9 cellular contexts compared by ENCODE assay signal in the genomic region with DNA sequence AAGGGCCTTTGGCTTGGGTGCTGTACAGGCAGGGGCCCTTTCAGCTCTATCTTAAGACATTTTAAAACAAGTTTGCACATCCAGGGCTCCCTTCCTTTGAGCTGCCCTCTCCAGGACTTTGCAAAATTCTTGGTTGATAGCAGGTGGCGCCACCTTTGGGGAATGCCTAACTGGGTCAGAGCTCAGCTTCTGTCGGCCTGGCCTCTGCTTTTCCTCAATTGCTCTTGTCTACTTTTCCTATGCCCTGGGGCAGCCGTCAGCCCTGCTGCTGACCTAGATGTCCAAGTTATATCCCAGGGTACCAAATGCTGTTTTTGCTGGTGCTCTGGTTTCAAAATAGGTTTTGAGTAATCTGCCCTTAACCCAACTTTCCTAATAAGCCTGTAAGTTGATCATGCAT.
DNase-seq lines count a peak whose midpoint lies in the region; ATAC-seq, FAIRE-seq and TF ChIP-seq lines count a peak whose summit lies in the region.
"Had no signal": no experiment of that assay in that cellular context is flagged by ENCODE, and none has a peak within 500 bp of the region (broad histone marks: within the 10 kb centered on the region; RNA-seq: fewer than 3 reads in every experiment).

No MANE protein-coding gene starts in this region.

- H3K4me3 ChIP-seq in H7 (ENCODE audit: insufficient read depth, low read depth, low read length) (no peak overlapping the region), left lung (no peak overlapping the region), kidney (ENCODE audit: low read length in 2 of 2) (no peak overlapping the region), SJCRH30 (no peak overlapping the region)
- H3K4me3 ChIP-seq: dorsolateral prefrontal cortex had no signal

- peak overlapping the region in 1 of 2 donors; percentile 45 for H3K27ac ChIP-seq in left lung
- no peak overlapping the region for H3K27ac ChIP-seq in kidney (ENCODE audit: low read depth in 2 of 2, low read length in 2 of 2)
- no peak overlapping the region for H3K27ac ChIP-seq in SJCRH30
- H3K27ac ChIP-seq: dorsolateral prefrontal cortex had no signal

- H3K27me3 Mint-ChIP-seq in Calu3 (ENCODE audit: unreplicated experiment), result no peaks in the 10 kb centered on the region
- no peaks in the 10 kb centered on the region for H3K27me3 Mint-ChIP-seq in activated CD4-positive, alpha-beta T cell treated with anti-CD3 and anti-CD28 coated beads, Interleukin-2, amount 10 ng/mL, durations not matched to agents 24 days and 14 days

- ATAC-seq in left lung, result peak; percentile 22
- ATAC-seq in GM18505 (IDR thresholded peaks at IDR 0.05; ENCODE audit: unreplicated experiment), result no peak

- H3K36me3 Mint-ChIP-seq in Calu3 (ENCODE audit: insufficient read depth, unreplicated experiment), result no peaks in the 10 kb centered on the region
- peaks cover 66% of the 10 kb centered on the region for H3K36me3 Mint-ChIP-seq in activated CD4-positive, alpha-beta T cell treated with anti-CD3 and anti-CD28 coated beads, Interleukin-2, amount 10 ng/mL, durations not matched to agents 24 days and 14 days (ENCODE audit: low read depth)

- no peak for FAIRE-seq in kidney (lab: Jason Lieb, UNC)

- TF ChIP-seq CTCF in Calu3 (IDR thresholded peaks at IDR 0.05; ENCODE audit: unreplicated experiment), result peak; percentile 35
- TF ChIP-seq CTCF in left lung (IDR thresholded peaks at IDR 0.05), result no peak
- no peak for TF ChIP-seq CTCF in kidney (IDR thresholded peaks at IDR 0.05; ENCODE audit: borderline replicate concordance, extremely low read depth, insufficient read depth)

- no peaks in the 10 kb centered on the region for H3K36me3 ChIP-seq in H7 (replicated peaks; ENCODE audit: control insufficient read depth, insufficient read depth, low read length)
- H3K36me3 ChIP-seq in left lung, result peaks cover 0 to 58% of the 10 kb centered on the region in 2 donors
- no peaks in the 10 kb centered on the region for H3K36me3 ChIP-seq in kidney (ENCODE audit: control insufficient read depth in 1 of 2, insufficient read depth in 2 of 2, low read length in 2 of 2)
- H3K36me3 ChIP-seq in SJCRH30, result no peaks in the 10 kb centered on the region

- H3K4me1 ChIP-seq in left lung (peaks cover 0 to 13% of the 10 kb centered on the region in 2 donors), kidney (ENCODE audit: control insufficient read depth in 1 of 2, insufficient read depth in 1 of 2, low read depth in 1 of 2, low read length in 2 of 2) (no peaks in the 10 kb centered on the region), SJCRH30 (no peaks in the 10 kb centered on the region)

- no peaks in the 10 kb centered on the region for H3K27me3 ChIP-seq in H7 (ENCODE audit: control insufficient read depth, insufficient read depth, low read length)
- H3K27me3 ChIP-seq in left lung, result no peaks in the 10 kb centered on the region
- H3K27me3 ChIP-seq in SJCRH30, result peaks cover 21% of the 10 kb centered on the region; the same call in 1 of the 2 replicates

- H3K4me3 Mint-ChIP-seq in Calu3 (ENCODE audit: low read depth, unreplicated experiment), result no peak overlapping the region
- no peak overlapping the region for H3K4me3 Mint-ChIP-seq in activated CD4-positive, alpha-beta T cell treated with anti-CD3 and anti-CD28 coated beads, Interleukin-2, amount 10 ng/mL, durations not matched to agents 24 days and 14 days

- no TSS peak for BruUV-seq in Calu3 (replicated peaks; lab: Mats Ljungman, UMichigan)

- H3K9ac ChIP-seq in kidney (ENCODE audit: low read length in 2 of 2), result no peak overlapping the region

- peak; percentile 38 for DNase-seq in Calu3
- DNase-seq in H7, result peak; percentile 52
- peak; percentile 71 for DNase-seq in activated CD4-positive, alpha-beta T cell treated with anti-CD3 and anti-CD28 coated beads, Interleukin-2, amount 10 ng/mL, durations not matched to agents 24 days and 14 days
- no peak for DNase-seq in left lung
- DNase-seq in kidney, result no peak
- DNase-seq in SJCRH30, result no peak
- DNase-seq: dorsolateral prefrontal cortex, hypothalamus had no signal

- intact Hi-C loops in Calu3 (cut with micrococcal nuclease; ENCODE audit: unreplicated experiment), result no loop called here
- intact Hi-C loops in activated CD4-positive, alpha-beta T cell treated with anti-CD3 and anti-CD28 coated beads, Interleukin-2, amount 10 ng/mL, durations not matched to agents 24 days and 14 days (cut with micrococcal nuclease), result no loop called here
- intact Hi-C loops in left lung (cut with DNase I), result loop anchor here in 1 of 2 donors (10.0 kb wide), 1 partner anchor 539 kb away; no protein-coding TSS in a partner anchor
- intact Hi-C loops in kidney (cut with DNase I), result no loop called here

- TF ChIP-seq POLR2A in GM18505 (IDR thresholded peaks at IDR 0.05; ENCODE audit: borderline replicate concordance, extremely low read depth, insufficient read depth, insufficient read length), result no peak

- H3K4me1 Mint-ChIP-seq in Calu3 (ENCODE audit: low read depth, unreplicated experiment), result no peaks in the 10 kb centered on the region
- peaks cover 7% of the 10 kb centered on the region for H3K4me1 Mint-ChIP-seq in activated CD4-positive, alpha-beta T cell treated with anti-CD3 and anti-CD28 coated beads, Interleukin-2, amount 10 ng/mL, durations not matched to agents 24 days and 14 days

- H3K9me3 ChIP-seq in left lung (no peaks in the 10 kb centered on the region), kidney (ENCODE audit: control insufficient read depth in 1 of 2, low read length in 2 of 2) (peaks cover 0 to 5% of the 10 kb centered on the region in 2 donors), SJCRH30 (replicated peaks) (no peaks in the 10 kb centered on the region)

- H3K27ac Mint-ChIP-seq in Calu3 (ENCODE audit: unreplicated experiment), result no peak overlapping the region
- H3K27ac Mint-ChIP-seq in activated CD4-positive, alpha-beta T cell treated with anti-CD3 and anti-CD28 coated beads, Interleukin-2, amount 10 ng/mL, durations not matched to agents 24 days and 14 days, result peak overlapping the region; percentile 7

- CTCF ChIA-PET in Calu3 (lab: Charles Lee), result no interaction called here

- no peaks in the 10 kb centered on the region for H3K9me3 Mint-ChIP-seq in Calu3 (ENCODE audit: low read depth, unreplicated experiment)
- H3K9me3 Mint-ChIP-seq in activated CD4-positive, alpha-beta T cell treated with anti-CD3 and anti-CD28 coated beads, Interleukin-2, amount 10 ng/mL, durations not matched to agents 24 days and 14 days, result no peaks in the 10 kb centered on the region

Comparison
In these comparisons a context has a peak if more than half of its experiments do, and no peak if none do; other contexts are left out.
1. DNase-seq: peak in Calu3 (single experiment), H7 (single experiment) and activated CD4-positive, alpha-beta T cell treated with anti-CD3 and anti-CD28 coated beads, Interleukin-2, amount 10 ng/mL, durations not matched to agents 24 days and 14 days (single experiment); none in left lung (0 of 2), kidney (single experiment) and SJCRH30 (0 of 2).